33 cellular contexts compared by ENCODE assay signal in the genomic region with DNA sequence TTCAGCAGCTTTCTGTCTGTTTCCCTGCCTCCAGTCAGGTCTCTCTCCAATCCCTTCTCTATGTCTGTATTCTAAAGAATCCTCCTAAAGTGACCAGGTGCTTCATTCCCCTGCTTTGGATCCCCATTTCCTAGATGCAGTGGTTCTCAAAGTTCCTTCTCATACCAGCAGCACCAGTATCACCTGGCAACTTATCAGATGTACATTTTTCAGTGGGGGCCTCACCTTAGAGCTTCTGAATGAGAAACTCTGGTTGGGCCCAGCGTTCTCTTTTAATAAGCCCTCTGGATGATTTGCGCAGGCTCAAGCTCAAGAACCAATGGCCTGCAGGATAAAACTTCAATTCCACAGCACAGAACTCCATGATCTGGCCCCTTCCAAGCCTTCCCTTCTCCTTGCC. TPM values are rescaled to one million over a fixed set of nuclear protein-coding genes. Genes with fewer than 3 reads are reported as not detected.
"Had no signal": no experiment of that assay in that cellular context is flagged by ENCODE, and none has a peak within 500 bp of the region (broad histone marks: within the 10 kb centered on the region; RNA-seq: fewer than 3 reads in every experiment).

No MANE protein-coding gene starts in this region.

- H2AFZ ChIP-seq: hepatocyte had no signal

- H3K27me3 ChIP-seq: ascending aorta, breast epithelium, cardiac muscle cell, colonic mucosa, dorsolateral prefrontal cortex, esophagus squamous epithelium, gastroesophageal sphincter, heart right ventricle, hepatocyte had no signal

- H3K4me3 Mint-ChIP-seq: activated CD4-positive, alpha-beta T cell treated with anti-CD3 and anti-CD28 coated beads for 36 hours; activated CD4-positive, alpha-beta T cell treated with anti-CD3 and anti-CD28 coated beads, Interleukin-2, amount 10 ng/mL, durations not matched to agents 24 days and 14 days; activated CD8-positive, alpha-beta T cell treated with anti-CD3 and anti-CD28 coated beads for 36 hours; activated naive CD4-positive, alpha-beta T cell treated with anti-CD3 and anti-CD28 coated beads, Interleukin-2, amount 10 ng/mL, durations not matched to agents 7 days and 5 days; activated naive CD8-positive, alpha-beta T cell treated with anti-CD3 and anti-CD28 coated beads, Interleukin-2, amount 10 ng/mL, durations not matched to agents 7 days and 5 days; activated T-helper 1 cell treated with anti-CD3 and anti-CD28 coated beads, Interleukin-12 subunit alpha, Interleukin-12 subunit beta, Interleukin-2, Interleukin-4 antibody, amounts not matched to agents 30 ng/mL and 10 ng/mL and 1 ng/mL, durations not matched to agents 14 hours and 24 hours and 36 hours; brain; dendritic cell treated with granulocyte-macrophage colony-stimulating factor and Interleukin-4, amounts not matched to agents 40 ng/mL and 50 ng/mL, for 4 days had no signal

- H3K27ac ChIP-seq: ascending aorta, breast epithelium, cardiac muscle cell, colonic mucosa, dorsolateral prefrontal cortex, epithelial cell of prostate, esophagus squamous epithelium, gastroesophageal sphincter, heart right ventricle, hepatocyte had no signal

- ATAC-seq: activated CD4-positive, alpha-beta T cell treated with anti-CD3 and anti-CD28 coated beads for 36 hours; activated CD8-positive, alpha-beta T cell treated with anti-CD3 and anti-CD28 coated beads for 36 hours; activated naive CD4-positive, alpha-beta T cell treated with anti-CD3 and anti-CD28 coated beads, Interleukin-2, amount 50 U/mL, for 72 hours; gastroesophageal sphincter; heart right ventricle had no signal

- DNase-seq: activated CD4-positive, alpha-beta T cell treated with anti-CD3 and anti-CD28 coated beads for 36 hours; activated CD4-positive, alpha-beta T cell treated with anti-CD3 and anti-CD28 coated beads, Interleukin-2, amount 10 ng/mL, durations not matched to agents 24 days and 14 days; activated CD4-positive, alpha-beta T cell treated with anti-CD3 and anti-CD28 coated beads, Interleukin-2, amount 50 U/mL, for 4 hours; activated CD4-positive, CD25-positive, alpha-beta regulatory T cell; activated CD4-positive, CD25-positive, alpha-beta regulatory T cell treated with anti-CD3 and anti-CD28 coated beads, Interleukin-2, amount 50 U/mL, for 72 hours; activated CD8-positive, alpha-beta memory T cell treated with anti-CD3 and anti-CD28 coated beads for 24 hours; activated CD8-positive, alpha-beta T cell treated with anti-CD3 and anti-CD28 coated beads for 36 hours; activated gamma-delta T cell; activated naive CD4-positive, alpha-beta T cell; activated naive CD4-positive, alpha-beta T cell treated with anti-CD3 and anti-CD28 coated beads, Interleukin-2, amount 10 ng/mL, durations not matched to agents 7 days and 5 days; activated naive CD8-positive, alpha-beta T cell treated with anti-CD3 and anti-CD28 coated beads, Interleukin-2, amount 10 ng/mL, durations not matched to agents 7 days and 5 days; activated T-cell treated with anti-CD3 and anti-CD28 coated beads, Interleukin-2, amount 50 U/mL, for 1 hour; activated T-cell treated with anti-CD3 and anti-CD28 coated beads, Interleukin-2, amount 50 U/mL, for 48 hours; central memory CD4-positive, alpha-beta T cell; cerebellar nuclear complex; colonic mucosa; dorsolateral prefrontal cortex; effector memory CD4-positive, alpha-beta T cell; esophagus squamous epithelium; foreskin melanocyte; heart right ventricle; T-helper 1 cell; T-helper 2 cell had no signal

- H3K27ac Mint-ChIP-seq: activated CD4-positive, alpha-beta T cell treated with anti-CD3 and anti-CD28 coated beads for 36 hours; activated CD8-positive, alpha-beta T cell treated with anti-CD3 and anti-CD28 coated beads for 36 hours; activated naive CD4-positive, alpha-beta T cell treated with anti-CD3 and anti-CD28 coated beads, Interleukin-2, amount 10 ng/mL, durations not matched to agents 7 days and 5 days; activated naive CD8-positive, alpha-beta T cell treated with anti-CD3 and anti-CD28 coated beads, Interleukin-2, amount 10 ng/mL, durations not matched to agents 7 days and 5 days; activated T-helper 1 cell treated with anti-CD3 and anti-CD28 coated beads, Interleukin-12 subunit alpha, Interleukin-12 subunit beta, Interleukin-2, Interleukin-4 antibody, amounts not matched to agents 30 ng/mL and 10 ng/mL and 1 ng/mL, durations not matched to agents 14 hours and 24 hours and 36 hours; brain; dendritic cell treated with granulocyte-macrophage colony-stimulating factor and Interleukin-4, amounts not matched to agents 40 ng/mL and 50 ng/mL, for 4 days had no signal

- H3K79me2 ChIP-seq: hepatocyte had no signal

- H3K4me1 Mint-ChIP-seq: activated CD4-positive, alpha-beta T cell treated with anti-CD3 and anti-CD28 coated beads for 36 hours; activated CD4-positive, alpha-beta T cell treated with anti-CD3 and anti-CD28 coated beads, Interleukin-2, amount 10 ng/mL, durations not matched to agents 24 days and 14 days; activated naive CD4-positive, alpha-beta T cell treated with anti-CD3 and anti-CD28 coated beads, Interleukin-2, amount 10 ng/mL, durations not matched to agents 7 days and 5 days had no signal

- H3K9me3 ChIP-seq: ascending aorta, breast epithelium, colonic mucosa, esophagus squamous epithelium, gastroesophageal sphincter, heart right ventricle had no signal

- H3K9me3 Mint-ChIP-seq: activated CD4-positive, alpha-beta T cell treated with anti-CD3 and anti-CD28 coated beads, Interleukin-2, amount 10 ng/mL, durations not matched to agents 24 days and 14 days; activated CD8-positive, alpha-beta T cell treated with anti-CD3 and anti-CD28 coated beads for 36 hours; activated naive CD4-positive, alpha-beta T cell treated with anti-CD3 and anti-CD28 coated beads, Interleukin-2, amount 10 ng/mL, durations not matched to agents 7 days and 5 days; activated naive CD4-positive, alpha-beta T cell treated with anti-CD3 and anti-CD28 coated beads, Interleukin-2, amount 50 U/mL, for 72 hours; activated naive CD8-positive, alpha-beta T cell treated with anti-CD3 and anti-CD28 coated beads, Interleukin-2, amount 10 ng/mL, durations not matched to agents 7 days and 5 days; activated T-helper 1 cell treated with anti-CD3 and anti-CD28 coated beads, Interleukin-12 subunit alpha, Interleukin-12 subunit beta, Interleukin-2, Interleukin-4 antibody, amounts not matched to agents 30 ng/mL and 10 ng/mL and 1 ng/mL, durations not matched to agents 14 hours and 24 hours and 36 hours; brain had no signal

- H3K4me2 ChIP-seq: hepatocyte had no signal

- H3K27me3 Mint-ChIP-seq: activated CD4-positive, alpha-beta T cell treated with anti-CD3 and anti-CD28 coated beads for 36 hours; activated CD4-positive, alpha-beta T cell treated with anti-CD3 and anti-CD28 coated beads, Interleukin-2, amount 10 ng/mL, durations not matched to agents 24 days and 14 days; activated CD8-positive, alpha-beta T cell treated with anti-CD3 and anti-CD28 coated beads for 36 hours; activated naive CD4-positive, alpha-beta T cell treated with anti-CD3 and anti-CD28 coated beads, Interleukin-2, amount 10 ng/mL, durations not matched to agents 7 days and 5 days; activated naive CD8-positive, alpha-beta T cell treated with anti-CD3 and anti-CD28 coated beads, Interleukin-2, amount 10 ng/mL, durations not matched to agents 7 days and 5 days; brain; dendritic cell treated with granulocyte-macrophage colony-stimulating factor and Interleukin-4, amounts not matched to agents 40 ng/mL and 50 ng/mL, for 4 days had no signal

- H3K4me3 ChIP-seq: ascending aorta, breast epithelium, cardiac muscle cell, colonic mucosa, dorsolateral prefrontal cortex, esophagus squamous epithelium, gastroesophageal sphincter, heart right ventricle, hepatocyte had no signal

- H3K36me3 Mint-ChIP-seq: activated naive CD4-positive, alpha-beta T cell treated with anti-CD3 and anti-CD28 coated beads, Interleukin-2, amount 10 ng/mL, durations not matched to agents 7 days and 5 days; activated naive CD4-positive, alpha-beta T cell treated with anti-CD3 and anti-CD28 coated beads, Interleukin-2, amount 50 U/mL, for 72 hours; activated naive CD8-positive, alpha-beta T cell treated with anti-CD3 and anti-CD28 coated beads, Interleukin-2, amount 10 ng/mL, durations not matched to agents 7 days and 5 days; brain had no signal

- H3K4me1 ChIP-seq: ascending aorta, breast epithelium, colonic mucosa had no signal

- H3K36me3 ChIP-seq: ascending aorta, breast epithelium, cardiac muscle cell, colonic mucosa had no signal

RNA-seq across cellular contexts. Expression of a gene that starts 25.4 kb away (rescaled TPM):
- total RNA-seq: activated CD4-positive, alpha-beta T cell treated with anti-CD3 and anti-CD28 coated beads, Interleukin-2, amount 10 ng/mL, durations not matched to agents 24 days and 14 days; ascending aorta; hepatocyte had no signal
